Comparison of ENCODE assay signal across 8 cellular contexts in genomic region chr20:47453167-47453782, GRCh38. TPM values are rescaled to one million over a fixed set of nuclear protein-coding genes. Genes with fewer than 3 reads are reported as not detected.
DNase-seq lines count a peak whose midpoint lies in the region; ATAC-seq, FAIRE-seq and TF ChIP-seq lines count a peak whose summit lies in the region.

No MANE protein-coding gene starts in this region.

- H3K9me3 ChIP-seq in MG63 = peaks cover 12% of the 10 kb centered on the region

- TF ChIP-seq POLR2A in GM12891 (IDR thresholded peaks at IDR 0.05; ENCODE audit: low read depth, low read length) = no peak

- H3K27me3 ChIP-seq in MG63 = no peaks in the 10 kb centered on the region

- H3K4me3 ChIP-seq in MG63 = no peak overlapping the region

- peak; percentile 78 for FAIRE-seq in GM12891 (lab: Jason Lieb, UNC)

- DNase-seq in GM12891 (ENCODE audit: insufficient read length, low spot score) (peak; percentile 44), MG63 (peak; percentile 92), renal cortical epithelial cell (ENCODE audit: low read depth) (peak; percentile 86), hypothalamus (lab: John Stamatoyannopoulos, UW) (no peak), NCI-H1048 (lab: John Stamatoyannopoulos, UW) (no peak), superior temporal gyrus (ENCODE audit: extremely low spot score) (no peak)
- peak; percentile 7 for DNase-seq in activated naive CD8-positive, alpha-beta T cell treated with anti-CD3 and anti-CD28 coated beads, Interleukin-2, amount 50 U/mL, for 16 hours (ENCODE audit: low read depth, low spot score)

- no peaks in the 10 kb centered on the region for H3K36me3 ChIP-seq in MG63

- peak; percentile 72 for ATAC-seq in GM21786 (IDR thresholded peaks at IDR 0.05; ENCODE audit: unreplicated experiment)

TF ChIP-seq in GM12891, 5 proteins besides CTCF, POLR2A, EP300 and RAD21:
- TF ChIP-seq TAF1 (IDR thresholded peaks at IDR 0.05; ENCODE audit: low read depth, low read length) (peak; percentile 79; the same call in 1 of the 2 replicates), POLR2AphosphoS5 (IDR thresholded peaks at IDR 0.05; ENCODE audit: low read depth, low read length) (no peak), SPI1 (IDR thresholded peaks at IDR 0.05; ENCODE audit: low read depth, low read length) (no peak)

RNA-seq across cellular contexts. Expression of gene NCOA3, which starts 48.4 kb away (rescaled TPM):
- polyA plus RNA-seq in GM12891 (2012; ENCODE audit: low read depth, missing spikeins) = 28.9 TPM
- 9.2 and 15.3 TPM in 2 replicates for total RNA-seq in MG63 (2014; rRNA removed; shearing (Covaris generic); ENCODE audit: low replicate concordance)
- total RNA-seq in renal cortical epithelial cell = 28.3 and 39.1 TPM in 2 replicates

Comparison
In these comparisons a context has a peak if more than half of its experiments do, and no peak if none do; other contexts are left out.
1. DNase-seq: peak in GM12891 (single experiment), MG63 (single experiment), activated naive CD8-positive, alpha-beta T cell treated with anti-CD3 and anti-CD28 coated beads, Interleukin-2, amount 50 U/mL, for 16 hours (single experiment) and renal cortical epithelial cell (single experiment); none in hypothalamus (0 of 51), NCI-H1048 (single experiment) and superior temporal gyrus (single experiment).